Comparison of ENCODE assay signal across 8 cellular contexts in the genomic region with DNA sequence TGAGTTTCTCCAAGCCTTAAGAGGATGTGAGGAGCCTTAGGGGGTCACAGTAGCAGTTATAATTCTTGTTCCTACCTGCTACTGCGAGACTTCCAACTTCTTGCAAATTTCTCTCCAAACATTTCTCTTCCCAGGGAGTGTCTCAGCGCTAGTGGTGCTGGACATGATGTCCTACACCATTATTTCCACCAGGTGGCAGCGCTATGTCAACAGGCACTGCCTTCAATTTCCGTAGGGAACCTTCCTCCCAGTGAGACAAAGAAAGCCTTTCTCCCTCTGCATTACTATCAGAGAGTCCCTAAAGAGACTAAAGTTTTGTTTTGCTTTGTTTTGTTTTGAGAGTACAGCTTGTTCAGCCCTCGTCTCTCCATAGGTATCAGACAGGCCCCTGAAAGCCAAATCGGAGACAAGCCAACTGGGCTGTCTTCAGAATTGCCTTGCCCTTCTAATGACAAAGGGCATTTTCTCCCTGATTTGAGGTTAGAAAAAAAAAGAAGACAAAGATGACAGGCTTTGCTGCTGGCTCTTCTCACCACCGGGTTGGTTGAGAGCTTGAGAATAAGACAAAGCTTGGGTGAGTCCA. TPM values are rescaled to one million over a fixed set of nuclear protein-coding genes. Genes with fewer than 3 reads are reported as not detected.
DNase-seq lines count a peak whose midpoint lies in the region; ATAC-seq, FAIRE-seq and TF ChIP-seq lines count a peak whose summit lies in the region.

No MANE protein-coding gene starts in this region.

- H3K4me3 ChIP-seq in choroid plexus epithelial cell (ENCODE audit: low read depth, low read length) (no peak overlapping the region), kidney epithelial cell (ENCODE audit: low read depth, low read length) (no peak overlapping the region)

- FAIRE-seq in D721Med (lab: Jason Lieb, UNC): no peak

- TF ChIP-seq CTCF in D721Med (IDR thresholded peaks at IDR 0.05; ENCODE audit: insufficient read depth, missing control alignments): peak; percentile 72
- TF ChIP-seq CTCF in choroid plexus epithelial cell (conservative IDR thresholded peaks at IDR 0.05; ENCODE audit: low read depth, low read length): peak; percentile 86
- TF ChIP-seq CTCF in kidney epithelial cell (IDR thresholded peaks at IDR 0.05; ENCODE audit: insufficient read depth, low read length, poor library complexity, severe bottlenecking): peak; percentile 76

- DNase-seq in D721Med (ENCODE audit: insufficient read length, low spot score) (peak; percentile 41), NCI-H1417 (lab: John Stamatoyannopoulos, UW) (peak; percentile 78 to 92 (median 78)), T-helper 9 cell (peak; percentile 10), choroid plexus epithelial cell (ENCODE audit: low read depth) (peak; percentile 86), kidney epithelial cell (ENCODE audit: low read depth) (no peak), GOT3 (lab: John Stamatoyannopoulos, UW) (no peak)
- peak; percentile 49 for DNase-seq in stimulated activated CD4-positive, alpha-beta T cell treated with anti-CD3 and anti-CD28 coated beads, Interleukin-4, amount 100 ng/mL, for 24 hours

- ATAC-seq in GM21825 (IDR thresholded peaks at IDR 0.05; ENCODE audit: unreplicated experiment): peak; percentile 47

- H3K27me3 ChIP-seq in kidney epithelial cell (ENCODE audit: control insufficient read depth, insufficient read depth, low read length): no peaks in the 10 kb centered on the region

- H3K36me3 ChIP-seq in kidney epithelial cell (ENCODE audit: control insufficient read depth, insufficient read depth, low read length): no peaks in the 10 kb centered on the region

RNA-seq across cellular contexts. Expression of a gene that starts 44.2 kb away (rescaled TPM):
- total RNA-seq in kidney epithelial cell: 37.8 and 42.0 TPM in 2 replicates

RNA-seq across cellular contexts. Expression of a gene that starts 45.8 kb away (rescaled TPM):
- 354 and 421 TPM in 2 replicates for total RNA-seq in kidney epithelial cell

Comparison
In these comparisons a context has a peak if more than half of its experiments do, and no peak if none do; other contexts are left out.
1. DNase-seq: peak in D721Med (single experiment), NCI-H1417 (3 of 3), T-helper 9 cell (single experiment), choroid plexus epithelial cell (single experiment) and stimulated activated CD4-positive, alpha-beta T cell treated with anti-CD3 and anti-CD28 coated beads, Interleukin-4, amount 100 ng/mL, for 24 hours (single experiment); none in kidney epithelial cell (single experiment) and GOT3 (single experiment).
2. Peak in every context shown above with its lines, with median percentiles within 50 percentile points of each other: CTCF ChIP-seq.